In the genomic region with DNA sequence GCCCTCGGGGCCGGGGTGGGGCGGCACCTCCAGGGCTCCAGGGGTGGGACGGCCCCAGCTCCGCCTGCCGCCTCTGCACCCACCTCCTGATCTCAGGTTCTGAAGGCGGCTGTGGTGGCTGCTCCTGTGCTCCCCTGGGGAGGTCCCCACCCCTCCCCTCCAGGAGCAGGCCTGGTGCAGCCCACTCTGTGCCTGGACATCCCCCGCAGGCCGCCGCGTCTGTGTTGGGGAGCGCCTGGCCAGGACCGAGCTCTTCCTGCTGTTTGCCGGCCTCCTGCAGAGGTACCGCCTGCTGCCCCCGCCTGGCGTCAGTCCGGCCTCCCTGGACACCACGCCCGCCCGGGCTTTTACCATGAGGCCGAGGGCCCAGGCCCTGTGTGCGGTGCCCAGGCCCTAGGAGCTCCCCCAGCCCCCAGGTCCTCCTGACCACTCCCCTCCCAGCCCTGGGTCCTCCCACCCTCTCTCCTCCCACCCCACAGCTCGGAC, we compare ENCODE assay signal across 20 cellular contexts. TPM values are rescaled to one million over a fixed set of nuclear protein-coding genes. Genes with fewer than 3 reads are reported as not detected.
DNase-seq lines count a peak whose midpoint lies in the region; ATAC-seq, FAIRE-seq and TF ChIP-seq lines count a peak whose summit lies in the region.
"Had no signal": no experiment of that assay in that cellular context is flagged by ENCODE, and none has a peak within 500 bp of the region (broad histone marks: within the 10 kb centered on the region; RNA-seq: fewer than 3 reads in every experiment).

No MANE protein-coding gene starts in this region.

- H3K9me1 ChIP-seq in endothelial cell of umbilical vein (replicated peaks; ENCODE audit: control insufficient read depth, extremely low read depth, insufficient read depth, low read length) = no peaks in the 10 kb centered on the region

- no peak for DNase-seq in endothelial cell of umbilical vein (ENCODE audit: low read depth, low spot score)
- DNase-seq in natural killer cell treated with Interleukin-12 subunit alpha and Interleukin-12 subunit beta and Interleukin-15 and Interleukin-18, amount 100 ng/mL, for 72 hours (ENCODE audit: low spot score) = no peak
- no peak for DNase-seq in SHP77 treated with DMSO at 0.1 percent for 48 hours (lab: John Stamatoyannopoulos, UW)
- no peak for DNase-seq in activated T-cell treated with anti-CD3 and anti-CD28 coated beads, Interleukin-2, amount 50 U/mL, for 48 hours
- DNase-seq: activated naive CD4-positive, alpha-beta T cell treated with anti-CD3 and anti-CD28 coated beads for 36 hours; H7; heart right ventricle; NCI-H1930; nephron progenitor cell; stimulated activated naive CD4-positive, alpha-beta T cell had no signal

- intact Hi-C loops in endothelial cell of umbilical vein (cut with micrococcal nuclease) = no loop called here

- no peak for FAIRE-seq in endothelial cell of umbilical vein (lab: Jason Lieb, UNC)

- peaks cover 3 to 4% of the 10 kb centered on the region in 2 donors for H3K4me1 Mint-ChIP-seq in natural killer cell treated with Interleukin-12 subunit alpha and Interleukin-12 subunit beta and Interleukin-15 and Interleukin-18, amount 100 ng/mL, for 72 hours (ENCODE audit: low read depth in 2 of 2)

- TF ChIP-seq POLR2A in endothelial cell of umbilical vein (IDR thresholded peaks at IDR 0.05; ENCODE audit: low read depth, low read length) = no peak

- H3K9me3 Mint-ChIP-seq in natural killer cell treated with Interleukin-12 subunit alpha and Interleukin-12 subunit beta and Interleukin-15 and Interleukin-18, amount 100 ng/mL, for 72 hours = no peaks in the 10 kb centered on the region
- H3K9me3 Mint-ChIP-seq: activated naive CD4-positive, alpha-beta T cell treated with anti-CD3 and anti-CD28 coated beads for 36 hours; nephron progenitor cell had no signal

- H3K4me2 ChIP-seq in OCI-LY3 (ENCODE audit: low read length) (peak overlapping the region; percentile 56), endothelial cell of umbilical vein (ENCODE audit: insufficient read depth, low read length) (no peak overlapping the region), skeletal muscle satellite cell (ENCODE audit: low read length) (peak overlapping the region; percentile 29)

- H3K27me3 ChIP-seq in OCI-LY3 (ENCODE audit: low read depth, low read length) (no peaks in the 10 kb centered on the region), endothelial cell of umbilical vein (ENCODE audit: control insufficient read depth in 2 of 2, insufficient read depth in 2 of 2, low read length in 2 of 2) (no peaks in the 10 kb centered on the region), skeletal muscle satellite cell (ENCODE audit: control insufficient read depth, insufficient read depth, low read length) (peaks cover 28% of the 10 kb centered on the region)
- H3K27me3 ChIP-seq: vagina had no signal

- no peak overlapping the region for H3K27ac Mint-ChIP-seq in natural killer cell treated with Interleukin-12 subunit alpha and Interleukin-12 subunit beta and Interleukin-15 and Interleukin-18, amount 100 ng/mL, for 72 hours
- H3K27ac Mint-ChIP-seq: activated naive CD4-positive, alpha-beta T cell treated with anti-CD3 and anti-CD28 coated beads for 36 hours; nephron progenitor cell had no signal

- peak overlapping the region; percentile 40; the same call in 1 of the 2 replicates for H3K4me3 ChIP-seq in OCI-LY3 (ENCODE audit: low read length)
- H3K4me3 ChIP-seq in endothelial cell of umbilical vein (replicated peaks in 1 of 3; ENCODE audit: insufficient read depth in 1 of 3, low read depth in 1 of 3, low read length in 3 of 3) = no peak overlapping the region
- H3K4me3 ChIP-seq in skeletal muscle satellite cell (ENCODE audit: low read length) = no peak overlapping the region
- H3K4me3 ChIP-seq: heart right ventricle, vagina had no signal

- POLR2A ChIA-PET in endothelial cell of umbilical vein (lab: Charles Lee) = no interaction called here

- H4K20me1 ChIP-seq in OCI-LY3 (ENCODE audit: insufficient read depth, low read length) = no peaks in the 10 kb centered on the region
- no peaks in the 10 kb centered on the region for H4K20me1 ChIP-seq in endothelial cell of umbilical vein (replicated peaks; ENCODE audit: control insufficient read depth, extremely low read depth, insufficient read depth, low read length)

- H2AFZ ChIP-seq in OCI-LY3 (ENCODE audit: low read depth, low read length) (no peak overlapping the region), endothelial cell of umbilical vein (ENCODE audit: low read depth, low read length) (peak overlapping the region; percentile 42)

- no peak for TF ChIP-seq CTCF in OCI-LY3 (IDR thresholded peaks at IDR 0.05; ENCODE audit: low read depth, low read length)
- no peak for TF ChIP-seq CTCF in endothelial cell of umbilical vein (IDR thresholded peaks at IDR 0.05; ENCODE audit: extremely low read depth in 1 of 2, insufficient read depth in 1 of 2, low read depth in 1 of 2, low read length in 2 of 2)

- H3K79me2 ChIP-seq in OCI-LY3 (ENCODE audit: low read length) = no peaks in the 10 kb centered on the region
- H3K79me2 ChIP-seq in endothelial cell of umbilical vein (ENCODE audit: control insufficient read depth, insufficient read depth, low read length) = no peaks in the 10 kb centered on the region

- H3K36me3 ChIP-seq in OCI-LY3 (replicated peaks; ENCODE audit: low read depth, low read length) = no peaks in the 10 kb centered on the region
- no peaks in the 10 kb centered on the region for H3K36me3 ChIP-seq in endothelial cell of umbilical vein (ENCODE audit: control insufficient read depth in 2 of 2, extremely low read depth in 1 of 2, insufficient read depth in 2 of 2, low read length in 2 of 2)
- no peaks in the 10 kb centered on the region for H3K36me3 ChIP-seq in skeletal muscle satellite cell (ENCODE audit: insufficient read depth, low read length)
- H3K36me3 ChIP-seq: heart right ventricle, vagina had no signal

- no peaks in the 10 kb centered on the region for H3K27me3 Mint-ChIP-seq in natural killer cell treated with Interleukin-12 subunit alpha and Interleukin-12 subunit beta and Interleukin-15 and Interleukin-18, amount 100 ng/mL, for 72 hours

- H3K27ac ChIP-seq in OCI-LY3 (ENCODE audit: low read length) = no peak overlapping the region
- no peak overlapping the region for H3K27ac ChIP-seq in endothelial cell of umbilical vein (ENCODE audit: insufficient read depth, low read depth, low read length)
- H3K27ac ChIP-seq: epithelial cell of prostate, heart right ventricle, vagina had no signal

- dilution Hi-C loops in endothelial cell of umbilical vein (cut with MboI; ENCODE audit: extremely low pct_ligation_motif_present, low sequenced_read_pairs) = no loop called here

- BruUV-seq in endothelial cell of umbilical vein (replicated peaks; lab: Mats Ljungman, UMichigan) = no TSS peak

- no peaks in the 10 kb centered on the region for H3K36me3 Mint-ChIP-seq in natural killer cell treated with Interleukin-12 subunit alpha and Interleukin-12 subunit beta and Interleukin-15 and Interleukin-18, amount 100 ng/mL, for 72 hours

- peak; percentile 34 for ATAC-seq in GM18868 (IDR thresholded peaks at IDR 0.05; ENCODE audit: unreplicated experiment)
- ATAC-seq in natural killer cell treated with Interleukin-12 subunit alpha and Interleukin-12 subunit beta and Interleukin-15 and Interleukin-18, amount 100 ng/mL, for 72 hours = no peak
- ATAC-seq: heart right ventricle, left lobe of liver, sciatic nerve had no signal

- H3K4me1 ChIP-seq in OCI-LY3 (ENCODE audit: low read length) = peaks cover 5% of the 10 kb centered on the region
- peaks cover 2% of the 10 kb centered on the region for H3K4me1 ChIP-seq in endothelial cell of umbilical vein (ENCODE audit: control insufficient read depth, extremely low read depth, insufficient read depth, low read length)
- H3K4me1 ChIP-seq in skeletal muscle satellite cell (ENCODE audit: control insufficient read depth, insufficient read depth, low read length) = peaks cover 13% of the 10 kb centered on the region

- no peaks in the 10 kb centered on the region for H3K9me3 ChIP-seq in OCI-LY3 (ENCODE audit: insufficient read depth, low read length)
- H3K9me3 ChIP-seq in endothelial cell of umbilical vein (replicated peaks; ENCODE audit: control insufficient read depth, insufficient read depth, low read length) = no peaks in the 10 kb centered on the region
- H3K9me3 ChIP-seq in skeletal muscle satellite cell (replicated peaks; ENCODE audit: low read length) = no peaks in the 10 kb centered on the region
- H3K9me3 ChIP-seq: heart right ventricle, vagina had no signal

- no peak overlapping the region for H3K4me3 Mint-ChIP-seq in natural killer cell treated with Interleukin-12 subunit alpha and Interleukin-12 subunit beta and Interleukin-15 and Interleukin-18, amount 100 ng/mL, for 72 hours
- H3K4me3 Mint-ChIP-seq: activated naive CD4-positive, alpha-beta T cell treated with anti-CD3 and anti-CD28 coated beads for 36 hours; nephron progenitor cell had no signal

- CTCF ChIA-PET in endothelial cell of umbilical vein (lab: Charles Lee) = interaction anchor here (0.6 to 2.3 kb wide), 7 partner anchors 10 to 189 kb away, joined by 3 to 21 read pairs (median 4); partner anchors contain the start of genes COX19 and GPR146

- H3K9ac ChIP-seq in OCI-LY3 (ENCODE audit: low read length) (no peak overlapping the region), endothelial cell of umbilical vein (replicated peaks; ENCODE audit: extremely low read depth, insufficient read depth, low read length) (no peak overlapping the region), skeletal muscle satellite cell (ENCODE audit: low read depth, low read length) (no peak overlapping the region)

RNA-seq across cellular contexts. Expression of gene CYP2W1, which starts 5.5 kb away (rescaled TPM):
- not detected in 2 replicates for total RNA-seq in endothelial cell of umbilical vein
- polyA plus RNA-seq in endothelial cell of umbilical vein = not detected in 2 replicates
- polyA plus RNA-seq in endothelial cell of umbilical vein (2011; cell fraction: cytosol; rRNA removed) = not detected in 2 replicates
- not detected in 2 replicates for polyA plus RNA-seq in endothelial cell of umbilical vein (2011; cell fraction: nucleus; rRNA removed)
- 0.08 TPM in 1 of 2 replicates, not detected in the other for polyA plus RNA-seq in endothelial cell of umbilical vein (2012)
- polyA minus RNA-seq in endothelial cell of umbilical vein = not detected in 2 replicates
- not detected for polyA minus RNA-seq in endothelial cell of umbilical vein (2011; cell fraction: cytosol; rRNA and poly(A)+ RNA removed)
- polyA minus RNA-seq in endothelial cell of umbilical vein (2011; cell fraction: nucleus; rRNA and poly(A)+ RNA removed) = not detected in 2 replicates
- total RNA-seq in skeletal muscle satellite cell (2012; rRNA removed) = not detected in 2 replicates
- total RNA-seq in natural killer cell treated with Interleukin-12 subunit alpha and Interleukin-12 subunit beta and Interleukin-15 and Interleukin-18, amount 100 ng/mL, for 72 hours = not detected
- total RNA-seq: activated CD8-positive, alpha-beta memory T cell treated with anti-CD3 and anti-CD28 coated beads for 36 hours; activated naive CD4-positive, alpha-beta T cell treated with anti-CD3 and anti-CD28 coated beads for 36 hours; cerebellum; H7; heart right ventricle; LHCN-M2 had no signal
- polyA plus RNA-seq: heart right ventricle had no signal

RNA-seq across cellular contexts. Expression of gene COX19, which starts 13.1 kb away (rescaled TPM):
- total RNA-seq in endothelial cell of umbilical vein = 10.6 and 11.3 TPM in 2 replicates
- 4.7 and 6.8 TPM in 2 replicates for polyA plus RNA-seq in endothelial cell of umbilical vein
- polyA plus RNA-seq in endothelial cell of umbilical vein (2011; cell fraction: cytosol; rRNA removed) = 5.4 and 6.4 TPM in 2 replicates
- 17.4 and 23.5 TPM in 2 replicates for polyA plus RNA-seq in endothelial cell of umbilical vein (2011; cell fraction: nucleus; rRNA removed)
- polyA plus RNA-seq in endothelial cell of umbilical vein (2012) = 4.4 and 5.5 TPM in 2 replicates
- polyA minus RNA-seq in endothelial cell of umbilical vein = 7.1 and 12.1 TPM in 2 replicates
- 4.8 TPM for polyA minus RNA-seq in endothelial cell of umbilical vein (2011; cell fraction: cytosol; rRNA and poly(A)+ RNA removed)
- polyA minus RNA-seq in endothelial cell of umbilical vein (2011; cell fraction: nucleus; rRNA and poly(A)+ RNA removed) = 29.2 and 32.2 TPM in 2 replicates
- total RNA-seq in skeletal muscle satellite cell (2012; rRNA removed) = 5.9 and 7.1 TPM in 2 replicates
- 10 to 100 TPM; 17.2 to 19.9 TPM for total RNA-seq in natural killer cell treated with Interleukin-12 subunit alpha and Interleukin-12 subunit beta and Interleukin-15 and Interleukin-18, amount 100 ng/mL, for 72 hours

RNA-seq across cellular contexts. Expression of gene ADAP1, which starts 34.0 kb away (rescaled TPM):
- 0.46 and 0.49 TPM in 2 replicates for total RNA-seq in endothelial cell of umbilical vein
- 0.58 and 0.76 TPM in 2 replicates for polyA plus RNA-seq in endothelial cell of umbilical vein
- 0.37 and 0.44 TPM in 2 replicates for polyA plus RNA-seq in endothelial cell of umbilical vein (2011; cell fraction: cytosol; rRNA removed)
- 0.65 and 0.84 TPM in 2 replicates for polyA plus RNA-seq in endothelial cell of umbilical vein (2011; cell fraction: nucleus; rRNA removed)
- polyA plus RNA-seq in endothelial cell of umbilical vein (2012) = 0.66 and 1.1 TPM in 2 replicates
- 1.7 and 2.1 TPM in 2 replicates for polyA minus RNA-seq in endothelial cell of umbilical vein
- polyA minus RNA-seq in endothelial cell of umbilical vein (2011; cell fraction: cytosol; rRNA and poly(A)+ RNA removed) = 5.3 TPM
- polyA minus RNA-seq in endothelial cell of umbilical vein (2011; cell fraction: nucleus; rRNA and poly(A)+ RNA removed) = not detected in 2 replicates
- 1.0 and 1.7 TPM in 2 replicates for total RNA-seq in skeletal muscle satellite cell (2012; rRNA removed)
- 100 to 1,000 TPM in 1 of 2 donors, 10 to 100 TPM in 1; 70.6 to 161 TPM for total RNA-seq in natural killer cell treated with Interleukin-12 subunit alpha and Interleukin-12 subunit beta and Interleukin-15 and Interleukin-18, amount 100 ng/mL, for 72 hours

RNA-seq across cellular contexts. Expression of gene GPR146, which starts 55.9 kb away (rescaled TPM):
- 11.7 and 18.5 TPM in 2 replicates for total RNA-seq in endothelial cell of umbilical vein
- polyA plus RNA-seq in endothelial cell of umbilical vein = 44.8 and 76.6 TPM in 2 replicates
- polyA plus RNA-seq in endothelial cell of umbilical vein (2011; cell fraction: cytosol; rRNA removed) = 22.7 and 26.9 TPM in 2 replicates
- polyA plus RNA-seq in endothelial cell of umbilical vein (2011; cell fraction: nucleus; rRNA removed) = 11.8 and 16.1 TPM in 2 replicates
- 1.8 and 2.0 TPM in 2 replicates for polyA plus RNA-seq in endothelial cell of umbilical vein (2012)
- 26.1 and 33.9 TPM in 2 replicates for polyA minus RNA-seq in endothelial cell of umbilical vein
- polyA minus RNA-seq in endothelial cell of umbilical vein (2011; cell fraction: cytosol; rRNA and poly(A)+ RNA removed) = not detected
- 12.3 and 18.3 TPM in 2 replicates for polyA minus RNA-seq in endothelial cell of umbilical vein (2011; cell fraction: nucleus; rRNA and poly(A)+ RNA removed)
- 1.8 and 6.8 TPM in 2 replicates for total RNA-seq in skeletal muscle satellite cell (2012; rRNA removed)
- total RNA-seq in natural killer cell treated with Interleukin-12 subunit alpha and Interleukin-12 subunit beta and Interleukin-15 and Interleukin-18, amount 100 ng/mL, for 72 hours = 1 to 10 TPM in 1 of 2 donors, under 1 TPM in 1; 0.89 to 8.1 TPM

Comparison
In these comparisons a context has a peak if more than half of its experiments do, and no peak if none do; other contexts are left out.
1. RNA of gene ADAP1, which starts 34.0 kb away (total RNA-seq): 70.6 to 161 TPM in natural killer cell treated with Interleukin-12 subunit alpha and Interleukin-12 subunit beta and Interleukin-15 and Interleukin-18, amount 100 ng/mL, for 72 hours; 0.46 to 0.49 TPM in endothelial cell of umbilical vein; every median in the first group is over 10 times any median in the second.